ENCODE assay signal across 32 cellular contexts in the genomic region with DNA sequence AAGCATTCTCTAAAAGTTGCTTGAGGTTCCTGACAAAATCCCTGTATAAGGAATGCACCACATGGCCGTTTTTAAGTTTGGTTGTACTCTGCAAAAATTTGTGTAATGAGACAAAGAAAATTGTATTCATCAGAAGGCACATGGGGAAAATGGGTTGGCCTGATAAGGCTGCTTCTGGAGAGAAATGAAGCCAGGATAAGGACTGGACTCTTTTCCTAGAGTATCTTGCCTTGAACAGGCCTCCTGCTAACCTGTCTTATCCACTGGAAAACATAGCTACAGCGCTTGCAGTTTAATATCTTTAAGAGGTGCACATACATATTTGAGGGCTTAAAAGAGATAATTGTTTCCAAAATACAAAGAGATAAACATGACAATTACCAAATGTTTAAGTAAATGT. TPM values are rescaled to one million over a fixed set of nuclear protein-coding genes. Genes with fewer than 3 reads are reported as not detected.
"Had no signal": no experiment of that assay in that cellular context is flagged by ENCODE, and none has a peak within 500 bp of the region (broad histone marks: within the 10 kb centered on the region; RNA-seq: fewer than 3 reads in every experiment).

No MANE protein-coding gene starts in this region.

- FAIRE-seq: colon, kidney had no signal

- H3K4me1 ChIP-seq: foreskin keratinocyte, psoas muscle, upper lobe of left lung had no signal

- H3K4me1 Mint-ChIP-seq: endodermal cell had no signal

- H3K27me3 Mint-ChIP-seq: naive thymus-derived CD4-positive, alpha-beta T cell; stimulated activated memory B cell treated with anti-CD40 and anti-IgM and Interleukin-4, amounts not matched to agents 10 μg/mL and 1 μg/mL and 100 μg/mL, for 72 hours; stimulated activated naive CD8-positive, alpha-beta T cell treated with anti-CD3 and anti-CD28 coated beads, Interleukin-15, Interleukin-2, amounts not matched to agents 100 ng/mL and 50 ng/mL, for 24 hours had no signal

- H3K9me3 ChIP-seq: ovary, sigmoid colon, thoracic aorta had no signal

- H3K4me3 Mint-ChIP-seq: endodermal cell; mesothelial cell of epicardium; naive thymus-derived CD4-positive, alpha-beta T cell; nephron; neural progenitor cell; stimulated activated memory B cell treated with anti-CD40 and anti-IgM and Interleukin-4, amounts not matched to agents 10 μg/mL and 1 μg/mL and 100 μg/mL, for 72 hours; stimulated activated naive CD8-positive, alpha-beta T cell treated with anti-CD3 and anti-CD28 coated beads, Interleukin-15, Interleukin-2, amounts not matched to agents 100 ng/mL and 50 ng/mL, for 24 hours had no signal

- ATAC-seq: foreskin keratinocyte; gastroesophageal sphincter; heart left ventricle; left lobe of liver; mucosa of descending colon; naive thymus-derived CD4-positive, alpha-beta T cell; psoas muscle; right cardiac atrium; stimulated activated memory B cell treated with anti-CD40 and anti-IgM and Interleukin-4, amounts not matched to agents 10 μg/mL and 1 μg/mL and 100 μg/mL, for 72 hours had no signal

- H3K27ac Mint-ChIP-seq: endodermal cell; mesothelial cell of epicardium; naive thymus-derived CD4-positive, alpha-beta T cell; nephron; neural progenitor cell; stimulated activated naive CD8-positive, alpha-beta T cell treated with anti-CD3 and anti-CD28 coated beads, Interleukin-15, Interleukin-2, amounts not matched to agents 100 ng/mL and 50 ng/mL, for 24 hours had no signal

- H3K9ac ChIP-seq: neural progenitor cell had no signal

- H3K27ac ChIP-seq: epithelial cell of prostate, esophagus muscularis mucosa, foreskin keratinocyte, gastroesophageal sphincter, heart left ventricle, hepatocyte, neural progenitor cell, ovary, psoas muscle, sigmoid colon, thoracic aorta, tibial nerve, upper lobe of left lung had no signal

- H3K27me3 ChIP-seq: esophagus muscularis mucosa, foreskin keratinocyte, gastroesophageal sphincter, heart left ventricle, hepatocyte, neural progenitor cell, ovary, sigmoid colon, tibial nerve, upper lobe of left lung had no signal

- H3K4me3 ChIP-seq: esophagus muscularis mucosa, gastroesophageal sphincter, heart left ventricle, hepatocyte, lung, mucosa of descending colon, neural progenitor cell, ovary, psoas muscle, sigmoid colon, thoracic aorta, tibial nerve, upper lobe of left lung had no signal

- H3K36me3 ChIP-seq: esophagus muscularis mucosa, gastroesophageal sphincter, heart left ventricle, ovary, sigmoid colon, thoracic aorta, tibial nerve, upper lobe of left lung had no signal

- H2AFZ ChIP-seq: hepatocyte, neural progenitor cell had no signal

- H3K4me2 ChIP-seq: hepatocyte, neural progenitor cell had no signal

- DNase-seq: effector CD8-positive, alpha-beta T cell; endodermal cell; foreskin keratinocyte; heart left ventricle; kidney; mesenchymal stem cell; mucosa of descending colon; naive thymus-derived CD4-positive, alpha-beta T cell; ovary; psoas muscle; right cardiac atrium; sigmoid colon; stimulated activated CD4-positive, alpha-beta T cell treated with anti-CD3 and anti-CD28 coated beads, Interleukin-4, amount 100 ng/mL, for 4 hours had no signal

RNA-seq across cellular contexts. Expression of gene IFNK, which starts 41.4 kb away (rescaled TPM):
- total RNA-seq: endodermal cell; esophagus muscularis mucosa; fibroblast of lung; gastroesophageal sphincter; heart left ventricle; hepatocyte; kidney; left lobe of liver; liver; lung; mesothelial cell of epicardium; mucosa of descending colon; naive thymus-derived CD4-positive, alpha-beta T cell; ovary; psoas muscle; renal cortical epithelial cell; right cardiac atrium; sigmoid colon; skeletal muscle tissue; thoracic aorta; tibial nerve; upper lobe of left lung had no signal
- polyA plus RNA-seq: fibroblast of lung; heart left ventricle; hepatocyte; liver; lung; naive thymus-derived CD4-positive, alpha-beta T cell; ovary; psoas muscle; right cardiac atrium; sigmoid colon had no signal
